9 cellular contexts compared by ENCODE assay signal in genomic region chr14:24432259-24433131, GRCh38. TPM values are rescaled to one million over a fixed set of nuclear protein-coding genes. Genes with fewer than 3 reads are reported as not detected.
DNase-seq lines count a peak whose midpoint lies in the region; ATAC-seq and TF ChIP-seq lines count a peak whose summit lies in the region.
"Had no signal": no experiment of that assay in that cellular context is flagged by ENCODE, and none has a peak within 500 bp of the region (broad histone marks: within the 10 kb centered on the region; RNA-seq: fewer than 3 reads in every experiment).

No MANE protein-coding gene starts in this region.

- peaks cover 27% of the 10 kb centered on the region for H4K20me1 ChIP-seq in Loucy (ENCODE audit: insufficient read depth, low read length, poor library complexity, severe bottlenecking)

- H3K79me2 ChIP-seq in Loucy (ENCODE audit: insufficient read depth, low read length) (peaks cover 33% of the 10 kb centered on the region), parathyroid adenoma (no peaks in the 10 kb centered on the region)

- H3K27ac ChIP-seq in CD4-positive, CD25-positive, alpha-beta regulatory T cell (ENCODE audit: insufficient read depth, low read length, poor library complexity, severe bottlenecking), result no peak overlapping the region
- H3K27ac ChIP-seq in epithelial cell of prostate (peak overlapping the region; percentile 96), parathyroid adenoma (no peak overlapping the region)

- H3K4me1 ChIP-seq in CD4-positive, CD25-positive, alpha-beta regulatory T cell (ENCODE audit: control insufficient read depth, insufficient read depth, low read length, poor library complexity, severe bottlenecking), result peaks cover 42% of the 10 kb centered on the region
- H3K4me1 ChIP-seq in Loucy (ENCODE audit: insufficient read depth, low read length, poor library complexity, severe bottlenecking), result peaks cover 60% of the 10 kb centered on the region
- peaks cover 19% of the 10 kb centered on the region for H3K4me1 ChIP-seq in parathyroid adenoma

- H3K4me2 ChIP-seq in Loucy (ENCODE audit: low read depth, low read length, poor library complexity, severe bottlenecking) (peak overlapping the region; percentile 98), parathyroid adenoma (ENCODE audit: low read length) (peak overlapping the region; percentile 93)

- H3K36me3 Mint-ChIP-seq in CD4-positive, CD25-positive, alpha-beta regulatory T cell, result peaks cover 28% of the 10 kb centered on the region

- TF ChIP-seq CTCF in Loucy (conservative IDR thresholded peaks at IDR 0.05; ENCODE audit: low read length), result no peak
- no peak for TF ChIP-seq CTCF in parathyroid adenoma (IDR thresholded peaks at IDR 0.05)

- no peak for ATAC-seq in CD4-positive, CD25-positive, alpha-beta regulatory T cell (ENCODE audit: low read depth in 2 of 2)
- ATAC-seq in GM18502 (IDR thresholded peaks at IDR 0.05; ENCODE audit: poor library complexity, unreplicated experiment), result no peak

- H3K9me3 Mint-ChIP-seq in CD4-positive, CD25-positive, alpha-beta regulatory T cell, result no peaks in the 10 kb centered on the region

- no peaks in the 10 kb centered on the region for H3K9me2 ChIP-seq in Loucy (replicated peaks; ENCODE audit: low read depth, low read length)

- H3K9me3 ChIP-seq in CD4-positive, CD25-positive, alpha-beta regulatory T cell (ENCODE audit: control insufficient read depth in 2 of 2, low read length in 2 of 2), result no peaks in the 10 kb centered on the region
- H3K9me3 ChIP-seq in Loucy (ENCODE audit: insufficient read depth, low read depth, low read length) (no peaks in the 10 kb centered on the region), parathyroid adenoma (ENCODE audit: control insufficient read depth, low read length) (no peaks in the 10 kb centered on the region)
- H3K9me3 ChIP-seq: left lung had no signal

- H3K36me3 ChIP-seq in CD4-positive, CD25-positive, alpha-beta regulatory T cell (ENCODE audit: control insufficient read depth, insufficient read depth, low read length), result peaks cover 29% of the 10 kb centered on the region
- H3K36me3 ChIP-seq in Loucy (ENCODE audit: insufficient read depth, low read length), result peaks cover 6% of the 10 kb centered on the region; the same call in 1 of the 2 replicates
- no peaks in the 10 kb centered on the region for H3K36me3 ChIP-seq in parathyroid adenoma (ENCODE audit: control insufficient read depth, insufficient read depth, low read length)

- 0 out of 2 replicates have a peak, but pooled peaks cover 5% of the 10 kb centered on the region for H3F3A ChIP-seq in Loucy (ENCODE audit: low read depth)

- no peaks in the 10 kb centered on the region for H3K27me3 Mint-ChIP-seq in CD4-positive, CD25-positive, alpha-beta regulatory T cell

- H3K27ac Mint-ChIP-seq in CD4-positive, CD25-positive, alpha-beta regulatory T cell, result peak overlapping the region in 1 of 3 donors; percentile 93

- H3K27me3 ChIP-seq in CD4-positive, CD25-positive, alpha-beta regulatory T cell (ENCODE audit: control insufficient read depth, insufficient read depth, low read length), result no peaks in the 10 kb centered on the region
- H3K27me3 ChIP-seq in Loucy (ENCODE audit: insufficient read depth, low read length, poor library complexity, severe bottlenecking) (no peaks in the 10 kb centered on the region), parathyroid adenoma (ENCODE audit: control insufficient read depth, insufficient read depth, low read length) (no peaks in the 10 kb centered on the region)
- H3K27me3 ChIP-seq: left lung had no signal

- DNase-seq in CD4-positive, CD25-positive, alpha-beta regulatory T cell, result no peak
- DNase-seq in epithelial cell of prostate (ENCODE audit: low read depth, low spot score), result no peak
- DNase-seq in iPS-NIHi11 (ENCODE audit: low spot score), result no peak
- no peak for DNase-seq in T-helper 2 cell
- DNase-seq in hippocampal formation (lab: John Stamatoyannopoulos, UW), result no peak

- H3K4me3 ChIP-seq in CD4-positive, CD25-positive, alpha-beta regulatory T cell (ENCODE audit: low read depth, low read length), result no peak overlapping the region
- H3K4me3 ChIP-seq in Loucy (ENCODE audit: low read length, poor library complexity, severe bottlenecking), result peak overlapping the region; percentile 92
- no peak overlapping the region for H3K4me3 ChIP-seq in parathyroid adenoma (ENCODE audit: low read depth, low read length)

- peak overlapping the region in 3 of 4 donors; percentile 52 to 83 (median 75) for H3K4me3 Mint-ChIP-seq in CD4-positive, CD25-positive, alpha-beta regulatory T cell

- H3K4me1 Mint-ChIP-seq in CD4-positive, CD25-positive, alpha-beta regulatory T cell, result peaks cover 8 to 54% (median 30%) of the 10 kb centered on the region in 4 donors

- no peak overlapping the region for H2AFZ ChIP-seq in Loucy (ENCODE audit: low read length)
- H2AFZ ChIP-seq in parathyroid adenoma, result no peak overlapping the region

- H3K9ac ChIP-seq in Loucy (ENCODE audit: low read depth, low read length, poor library complexity, severe bottlenecking) (peak overlapping the region; percentile 66), parathyroid adenoma (no peak overlapping the region)

RNA-seq across cellular contexts. Expression of gene KHNYN, which starts 2.7 kb away (rescaled TPM):
- total RNA-seq in CD4-positive, CD25-positive, alpha-beta regulatory T cell, result 139 TPM
- polyA plus RNA-seq in CD4-positive, CD25-positive, alpha-beta regulatory T cell, result 10 to 100 TPM; 12.4 to 16.5 (median 15.0) TPM

RNA-seq across cellular contexts. Expression of gene CBLN3, which starts 3.0 kb away (rescaled TPM):
- 3.2 TPM for total RNA-seq in CD4-positive, CD25-positive, alpha-beta regulatory T cell
- polyA plus RNA-seq in CD4-positive, CD25-positive, alpha-beta regulatory T cell, result under 1 TPM; 0.10 to 0.32 (median 0.11) TPM

RNA-seq across cellular contexts. Expression of gene SDR39U1, which starts 10.1 kb away (rescaled TPM):
- total RNA-seq in CD4-positive, CD25-positive, alpha-beta regulatory T cell, result 79.9 TPM
- polyA plus RNA-seq in CD4-positive, CD25-positive, alpha-beta regulatory T cell, result 10 to 100 TPM; 46.1 to 63.1 (median 60.5) TPM

RNA-seq across cellular contexts. Expression of gene NYNRIN, which starts 33.7 kb away (rescaled TPM):
- total RNA-seq in CD4-positive, CD25-positive, alpha-beta regulatory T cell, result 0.22 TPM
- polyA plus RNA-seq in CD4-positive, CD25-positive, alpha-beta regulatory T cell, result under 1 TPM in 1 of 4 donors, not detected in 3; 0.02 TPM
